In genomic region chr20:25546048-25546447, GRCh38 we compare ENCODE assay signal across 14 cellular contexts. TPM values are rescaled to one million over a fixed set of nuclear protein-coding genes. Genes with fewer than 3 reads are reported as not detected.
DNase-seq lines count a peak whose midpoint lies in the region; ATAC-seq and TF ChIP-seq lines count a peak whose summit lies in the region.
"Had no signal": no experiment of that assay in that cellular context is flagged by ENCODE, and none has a peak within 500 bp of the region (broad histone marks: within the 10 kb centered on the region; RNA-seq: fewer than 3 reads in every experiment).

No MANE protein-coding gene starts in this region.

- H2AK5ac ChIP-seq in mesendoderm (ENCODE audit: low read length), result no peak overlapping the region

- no peak overlapping the region for H2BK120ac ChIP-seq in mesendoderm (ENCODE audit: low read depth, low read length)

- WGBS in endodermal cell (ENCODE audit: insufficient coverage in 1 of 2, insufficient read length in 1 of 2), 2 experiments, result 62 to 69% methylated on average over 2 to 4 of the region's 4 CpGs
- WGBS in mesendoderm (ENCODE audit: extremely low coverage, insufficient coverage, low lambda C conversion rate), result no CpG with 5 or more reads among the region's 4 CpGs

- no peak overlapping the region for H2BK5ac ChIP-seq in mesendoderm (ENCODE audit: low read length)

- H3K27ac ChIP-seq in BLaER1 (no peak overlapping the region), GM23338 (ENCODE audit: low read depth) (peak overlapping the region; percentile 76; the same call in 1 of the 2 replicates), endodermal cell (ENCODE audit: low read depth, low read length) (no peak overlapping the region), mesendoderm (ENCODE audit: low read depth, low read length) (peak overlapping the region; percentile 18)

- peak overlapping the region; percentile 61 for H3K27ac Mint-ChIP-seq in GM23338
- H3K27ac Mint-ChIP-seq in endodermal cell, result peak overlapping the region; percentile 75
- H3K27ac Mint-ChIP-seq: CD4-positive, CD25-positive, alpha-beta regulatory T cell had no signal

- peaks cover 32% of the 10 kb centered on the region for H3K79me1 ChIP-seq in mesendoderm (ENCODE audit: low read length)

- no peak overlapping the region for H3K4me3 Mint-ChIP-seq in GM23338
- H3K4me3 Mint-ChIP-seq in endodermal cell, result no peak overlapping the region
- H3K4me3 Mint-ChIP-seq: CD4-positive, CD25-positive, alpha-beta regulatory T cell had no signal

- H3K36me3 ChIP-seq in BLaER1 (no peaks in the 10 kb centered on the region), GM23338 (ENCODE audit: insufficient read depth) (no peaks in the 10 kb centered on the region), endodermal cell (ENCODE audit: control insufficient read depth, insufficient read depth, low read length) (peaks cover 7% of the 10 kb centered on the region), mesendoderm (ENCODE audit: control insufficient read depth, insufficient read depth, low read length) (no peaks in the 10 kb centered on the region)

- no peaks in the 10 kb centered on the region; the same call in 1 of the 2 replicates for H3K9me2 ChIP-seq in GM23338 (ENCODE audit: insufficient read depth)

- H3K27me3 ChIP-seq in BLaER1, result no peaks in the 10 kb centered on the region
- H3K27me3 ChIP-seq in GM23338 (ENCODE audit: insufficient read depth), result no peaks in the 10 kb centered on the region
- H3K27me3 ChIP-seq in endodermal cell (ENCODE audit: control insufficient read depth, insufficient read depth, low read length, poor library complexity, severe bottlenecking), result no peaks in the 10 kb centered on the region
- H3K27me3 ChIP-seq in mesendoderm (ENCODE audit: insufficient read depth, low read length, poor library complexity), result no peaks in the 10 kb centered on the region

- H3F3A ChIP-seq in GM23338 (replicated peaks; ENCODE audit: low read depth), result no peaks in the 10 kb centered on the region

- H2AFZ ChIP-seq in GM23338, result no peak overlapping the region

- H3K4me3 ChIP-seq in BLaER1, result no peak overlapping the region
- H3K4me3 ChIP-seq in GM23338, result no peak overlapping the region
- peak overlapping the region; percentile 54 for H3K4me3 ChIP-seq in endodermal cell (ENCODE audit: low read length)
- H3K4me3 ChIP-seq in mesendoderm (ENCODE audit: low read length), result no peak overlapping the region

- H4K5ac ChIP-seq in mesendoderm (ENCODE audit: low read length), result no peak overlapping the region

- H3K4me2 ChIP-seq in BLaER1, result peak overlapping the region; percentile 17; the same call in 1 of the 2 replicates
- H3K4me2 ChIP-seq in GM23338, result peak overlapping the region; percentile 69
- no peak overlapping the region for H3K4me2 ChIP-seq in mesendoderm (ENCODE audit: low read length)

- H3K56ac ChIP-seq in mesendoderm (ENCODE audit: low read length), result peak overlapping the region; percentile 10

- H3K9me3 ChIP-seq in BLaER1 (no peaks in the 10 kb centered on the region), endodermal cell (ENCODE audit: control insufficient read depth, low read length) (no peaks in the 10 kb centered on the region)

- H3K36me3 Mint-ChIP-seq in GM23338 (ENCODE audit: low read depth), result peaks cover 3% of the 10 kb centered on the region; the same call in 2 of the 3 replicates
- H3K36me3 Mint-ChIP-seq in endodermal cell (ENCODE audit: low read depth), result peaks cover 17% of the 10 kb centered on the region
- H3K36me3 Mint-ChIP-seq: CD4-positive, CD25-positive, alpha-beta regulatory T cell had no signal

- H3K9me3 Mint-ChIP-seq in GM23338 (no peaks in the 10 kb centered on the region), endodermal cell (no peaks in the 10 kb centered on the region)
- H3K9me3 Mint-ChIP-seq: CD4-positive, CD25-positive, alpha-beta regulatory T cell had no signal

- no peak overlapping the region for H3K23ac ChIP-seq in mesendoderm (ENCODE audit: low read length)

- no peak overlapping the region for H4K8ac ChIP-seq in mesendoderm (ENCODE audit: low read depth, low read length)

- DNase-seq in GM23338 (ENCODE audit: low spot score) (no peak), endodermal cell (peak; percentile 37), mesendoderm (no peak), NCI-H2107 (lab: John Stamatoyannopoulos, UW) (no peak)
- DNase-seq: AML-193; CD4-positive, CD25-positive, alpha-beta regulatory T cell; NCI-H1930; NCI-H526 treated with DMSO at 0.1 percent for 48 hours; NK-92 treated with Interleukin-12 subunit alpha and Interleukin-12 subunit beta, amount 100 ng/mL, for 24 hours; PC-3 had no signal

- H2BK15ac ChIP-seq in mesendoderm (replicated peaks; ENCODE audit: low read depth), result no peak overlapping the region

- H3K27me3 Mint-ChIP-seq in GM23338 (ENCODE audit: insufficient read depth, low read depth, poor library complexity) (peaks cover 5% of the 10 kb centered on the region), endodermal cell (ENCODE audit: insufficient read depth) (no peaks in the 10 kb centered on the region)
- H3K27me3 Mint-ChIP-seq: CD4-positive, CD25-positive, alpha-beta regulatory T cell had no signal

- H3K4me1 ChIP-seq in BLaER1 (peaks cover 46% of the 10 kb centered on the region), GM23338 (ENCODE audit: insufficient read depth) (peaks cover 43% of the 10 kb centered on the region), endodermal cell (ENCODE audit: control insufficient read depth, insufficient read depth, low read length) (peaks cover 57% of the 10 kb centered on the region), mesendoderm (ENCODE audit: control insufficient read depth, low read depth, low read length) (peaks cover 25% of the 10 kb centered on the region)

- no peak overlapping the region for H3K18ac ChIP-seq in mesendoderm (ENCODE audit: low read length)

- H4K20me1 ChIP-seq in BLaER1 (no peaks in the 10 kb centered on the region), GM23338 (replicated peaks; ENCODE audit: insufficient read depth) (peaks cover 16% of the 10 kb centered on the region)

- no peak for TF ChIP-seq CTCF in GM23338 (conservative IDR thresholded peaks at IDR 0.05; ENCODE audit: low read depth in 2 of 2)
- no peak for TF ChIP-seq CTCF in endodermal cell (conservative IDR thresholded peaks at IDR 0.05)

- no peak for ATAC-seq in GM23338
- ATAC-seq in HG02885 (IDR thresholded peaks at IDR 0.05; ENCODE audit: poor library complexity, unreplicated experiment), result no peak
- ATAC-seq in HG03280 (IDR thresholded peaks at IDR 0.05; ENCODE audit: unreplicated experiment), result no peak
- ATAC-seq in HG02840 (IDR thresholded peaks at IDR 0.05; ENCODE audit: low FRiP score, unreplicated experiment), result no peak
- ATAC-seq: PC-3 had no signal

- peaks cover 65% of the 10 kb centered on the region for H3K79me2 ChIP-seq in GM23338 (replicated peaks; ENCODE audit: insufficient read depth)
- peaks cover 20% of the 10 kb centered on the region for H3K79me2 ChIP-seq in mesendoderm (ENCODE audit: control insufficient read depth, insufficient read depth, low read length)

- peaks cover 57% of the 10 kb centered on the region for H3K4me1 Mint-ChIP-seq in GM23338
- H3K4me1 Mint-ChIP-seq in endodermal cell, result peaks cover 63% of the 10 kb centered on the region
- H3K4me1 Mint-ChIP-seq: CD4-positive, CD25-positive, alpha-beta regulatory T cell had no signal

- H3K4ac ChIP-seq in mesendoderm (ENCODE audit: low read depth, low read length), result no peak overlapping the region

- H3K9ac ChIP-seq in BLaER1 (no peak overlapping the region), endodermal cell (ENCODE audit: extremely low read depth, low read length, poor library complexity, severe bottlenecking) (no peak overlapping the region), mesendoderm (ENCODE audit: low read length) (no peak overlapping the region)

TF ChIP-seq in GM23338, 12 proteins besides CTCF, POLR2A, EP300 and RAD21:
- TF ChIP-seq CREB1 (CRISPR knock-in tag; IDR thresholded peaks at IDR 0.05; ENCODE audit: low read depth) (no peak), NANOG (IDR thresholded peaks at IDR 0.05; ENCODE audit: borderline replicate concordance) (no peak), JUNB (IDR thresholded peaks at IDR 0.05; ENCODE audit: unreplicated experiment) (no peak), EZH2phosphoT487 (IDR thresholded peaks at IDR 0.05; ENCODE audit: unreplicated experiment) (no peak), ZNF114 (CRISPR knock-in tag; IDR thresholded peaks at IDR 0.05) (no peak), ZNF331 (CRISPR knock-in tag; IDR thresholded peaks at IDR 0.05; ENCODE audit: low read depth) (no peak)

RNA-seq across cellular contexts. Expression of gene NINL, which starts 39.3 kb away (rescaled TPM):
- 22.9 and 31.2 TPM in 2 replicates for total RNA-seq in GM23338 (2014; rRNA removed; shearing (Covaris generic))
- 15.0 and 18.0 TPM in 2 replicates for polyA plus RNA-seq in GM23338 (2016; fragmentation: Nextera tagmentation; extraction: Ambion mirVana)
- 100 to 1,000 TPM in 1 of 2 donors, 10 to 100 TPM in 1; 78.5 to 101 TPM for total RNA-seq in endodermal cell
- 48.7 TPM for polyA plus RNA-seq in endodermal cell (2013, experiment 1 of 2)
- polyA plus RNA-seq in endodermal cell (2013, experiment 2 of 2), result 43.3 TPM
- polyA plus RNA-seq in mesendoderm (2013, experiment 1 of 2), result 9.5 TPM
- polyA plus RNA-seq in mesendoderm (2013, experiment 2 of 2), result 9.8 TPM

Comparison
In these comparisons a context has a peak if more than half of its experiments do, and no peak if none do; other contexts are left out.
1. H3K27ac ChIP-seq: peak in GM23338 (single experiment) and mesendoderm (single experiment); none in BLaER1 (single experiment) and endodermal cell (single experiment).